Comparison of ENCODE assay signal across 8 cellular contexts in the genomic region with DNA sequence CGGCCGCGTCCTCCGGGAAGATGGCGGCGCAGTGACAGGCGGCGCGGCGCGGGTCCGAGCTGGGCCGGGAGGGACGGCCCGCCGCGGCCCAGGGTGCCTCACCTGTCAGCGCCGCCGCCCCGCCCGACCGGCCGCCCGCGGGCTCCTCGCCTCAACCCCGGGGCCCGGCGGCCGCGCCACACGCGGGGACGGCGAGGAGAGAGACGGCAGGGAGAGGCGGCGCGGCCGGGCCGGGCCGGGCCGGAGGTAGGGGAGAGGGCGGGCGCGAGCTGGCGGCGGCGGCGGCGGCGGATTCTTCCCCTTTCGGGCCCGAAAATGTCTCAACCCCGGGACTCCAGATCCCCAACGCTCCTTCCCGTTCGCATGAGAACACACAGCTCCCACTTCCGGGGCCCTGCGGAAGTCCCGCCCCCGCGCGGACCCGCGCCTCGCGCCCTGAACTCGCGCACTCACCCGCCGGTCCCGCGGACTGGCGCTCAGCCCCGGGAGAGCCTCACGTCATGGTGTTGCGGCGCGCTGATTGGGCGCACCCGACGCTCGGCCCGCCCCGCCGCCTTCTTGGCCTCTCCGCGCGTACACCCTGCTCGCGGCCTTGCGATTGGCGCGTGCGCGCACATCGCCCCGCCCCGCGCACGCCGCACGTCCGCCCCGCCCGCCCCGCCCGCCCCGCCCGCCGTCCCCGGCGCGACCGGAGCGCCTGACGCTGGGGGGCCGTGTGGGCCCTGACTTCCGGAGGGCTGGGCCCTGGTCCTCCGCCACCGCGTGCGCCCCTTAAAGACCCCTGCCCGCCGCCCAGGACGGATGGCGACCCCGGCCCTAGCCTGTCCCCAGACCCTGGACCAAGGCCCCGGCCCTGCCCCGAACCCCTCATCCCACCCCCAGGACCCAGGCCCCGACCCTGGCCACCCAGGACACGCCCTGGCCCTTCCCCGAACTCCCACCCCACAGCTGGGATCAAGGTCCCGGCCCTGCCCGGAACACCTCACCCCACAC. TPM values are rescaled to one million over a fixed set of nuclear protein-coding genes. Genes with fewer than 3 reads are reported as not detected.
A peak's percentile ranks its signal among the peaks of the same experiment; 100 is the strongest.
DNase-seq lines count a peak whose midpoint lies in the region; ATAC-seq and TF ChIP-seq lines count a peak whose summit lies in the region.

Gene LARP4B, minus strand, starts transcription at position 380 of the 993 bp plus-strand sequence. CDS start 45,984 bp downstream, outside the sequence.

- intact Hi-C loops in CD14-positive monocyte (cut with micrococcal nuclease): loop anchor here (2.0 to 5.0 kb wide), 2 partner anchors 55 to 56 kb away; partner anchors contain the start of gene GTPBP4 (in 1 of the 2)

- peak; percentile 98 for DNase-seq in CD14-positive monocyte (ENCODE audit: low spot score)
- DNase-seq in NCI-H748 treated with DMSO at 0.1 percent for 48 hours (lab: John Stamatoyannopoulos, UW): peak; percentile 75
- peak; percentile 93 to 94 for DNase-seq in activated CD4-positive, alpha-beta T cell treated with anti-CD3 and anti-CD28 coated beads, Interleukin-2, amount 50 U/mL, for 24 hours (ENCODE audit: low read depth in 1 of 2, low spot score in 1 of 2)
- peak; percentile 96 for DNase-seq in dedifferentiated amniotic fluid mesenchymal stem cell (ENCODE audit: extremely low spot score)
- DNase-seq in left lobe of liver (ENCODE audit: low spot score): peak; percentile 98
- peak; percentile 97 for DNase-seq in stimulated activated CD4-positive, alpha-beta T cell treated with anti-CD3 and anti-CD28 coated beads, Interleukin-2, amount 100 ng/mL, for 24 hours

- peaks cover 0 to 3% (median 2%) of the 10 kb centered on the region in 3 donors for H3K27me3 Mint-ChIP-seq in CD14-positive monocyte (ENCODE audit: low read depth in 3 of 3)

- peak within 1 kb of the TSS; percentile 95 to 97 (median 96) for H3K27ac Mint-ChIP-seq in CD14-positive monocyte

- no peak for TF ChIP-seq CTCF in CD14-positive monocyte (IDR thresholded peaks at IDR 0.05)

- no peaks in the 10 kb centered on the region for H3K9me3 Mint-ChIP-seq in CD14-positive monocyte

- H3K4me1 Mint-ChIP-seq in CD14-positive monocyte: peaks cover 32% of the 10 kb centered on the region

- H3K36me3 Mint-ChIP-seq in CD14-positive monocyte: peaks cover 3 to 6% of the 10 kb centered on the region in 2 donors

- H3K4me3 Mint-ChIP-seq in CD14-positive monocyte: peak within 1 kb of the TSS; percentile 91 to 98

- ATAC-seq in GM19397 (IDR thresholded peaks at IDR 0.05; ENCODE audit: unreplicated experiment) (peak; percentile 96), HG03565 (IDR thresholded peaks at IDR 0.05; ENCODE audit: unreplicated experiment) (peak; percentile 93), left lobe of liver (peak; percentile 96)

RNA-seq across cellular contexts. Expression of gene LARP4B, which starts in this region (rescaled TPM):
- polyA plus RNA-seq in CD14-positive monocyte: 10 to 100 TPM; 17.2 to 33.0 TPM
- total RNA-seq in left lobe of liver: 37.1 TPM

Comparison
In these comparisons a context has a peak if more than half of its experiments do, and no peak if none do; other contexts are left out.
1. Peak in every context shown above with its lines: DNase-seq and ATAC-seq.